ENCODE assay signal across 9 cellular contexts in genomic region chr22:29621761-29622526, GRCh38. TPM values are rescaled to one million over a fixed set of nuclear protein-coding genes. Genes with fewer than 3 reads are reported as not detected.
DNase-seq lines count a peak whose midpoint lies in the region; ATAC-seq and TF ChIP-seq lines count a peak whose summit lies in the region.
"Had no signal": no experiment of that assay in that cellular context is flagged by ENCODE, and none has a peak within 500 bp of the region (broad histone marks: within the 10 kb centered on the region; RNA-seq: fewer than 3 reads in every experiment).

No MANE protein-coding gene starts in this region.

- peak; percentile 42 for DNase-seq in SKM-1 treated with dmso at 0.1 percent for 144 hours (lab: John Stamatoyannopoulos, UW; ENCODE audit: unreplicated experiment)
- no peak for DNase-seq in SKM-1 (lab: John Stamatoyannopoulos, UW; ENCODE audit: unreplicated experiment)
- peak; percentile 94 for DNase-seq in fibroblast of peridontal ligament (ENCODE audit: extremely low read depth)
- no peak for DNase-seq in spleen
- no peak for DNase-seq in stimulated activated CD4-positive, alpha-beta T cell treated with anti-CD3 and anti-CD28 coated beads, Interleukin-1b, Interleukin-23, amount 100 ng/mL, for 48 hours
- DNase-seq: NCI-H2227 treated with DMSO at 0.1 percent for 48 hours had no signal

- no peaks in the 10 kb centered on the region for H3K27me3 ChIP-seq in spleen (replicated peaks in 1 of 7)

- no peak overlapping the region for H3K4me3 ChIP-seq in spleen

- no peak for TF ChIP-seq CTCF in spleen (IDR thresholded peaks at IDR 0.05 in 8 of 11, conservative IDR thresholded peaks at IDR 0.05 in 3 of 11)

- no peak for TF ChIP-seq POLR2A in spleen (IDR thresholded peaks at IDR 0.05)

- peak overlapping the region in 7 of 8 donors; percentile 26 to 71 (median 52) for H3K27ac ChIP-seq in spleen

- ATAC-seq in SK-N-SH treated with all-trans-retinoic acid at 6 μM for 48 hours = peak; percentile 64
- no peak for ATAC-seq in HG03378 (IDR thresholded peaks at IDR 0.05; ENCODE audit: unreplicated experiment)
- ATAC-seq in activated CD4-positive, CD25-positive, alpha-beta regulatory T cell treated with anti-CD3 and anti-CD28 coated beads, Interleukin-2, amount 50 U/mL, for 24 hours = no peak

- H3K9me3 ChIP-seq in spleen = no peaks in the 10 kb centered on the region

- no peaks in the 10 kb centered on the region for H3K36me3 ChIP-seq in spleen

- peaks cover 20 to 73% (median 44%) of the 10 kb centered on the region in 6 donors for H3K4me1 ChIP-seq in spleen

- intact Hi-C loops in spleen (cut with DNase I; ENCODE audit: low total_unique reads) = no loop called here

- WGBS in spleen, 5 donors = 42 to 56% (median 47%) methylated on average over 5 of the region's 5 CpGs

TF ChIP-seq in SK-N-SH treated with all-trans-retinoic acid at 6 μM for 48 hours, 23 proteins besides CTCF, POLR2A, EP300 and RAD21:
- TF ChIP-seq POU6F1 (CRISPR knock-in tag; IDR thresholded peaks at IDR 0.05; ENCODE audit: borderline replicate concordance, low read depth) (no peak), TOX (CRISPR knock-in tag; IDR thresholded peaks at IDR 0.05; ENCODE audit: borderline replicate concordance) (no peak), GLIS3 (CRISPR knock-in tag; IDR thresholded peaks at IDR 0.05) (no peak), ISL1 (CRISPR knock-in tag; IDR thresholded peaks at IDR 0.05) (peak; percentile 93), CREB5 (CRISPR knock-in tag; IDR thresholded peaks at IDR 0.05; ENCODE audit: low read depth) (peak; percentile 90), TCF4 (CRISPR knock-in tag; IDR thresholded peaks at IDR 0.05; ENCODE audit: borderline replicate concordance) (no peak), ZNF565 (CRISPR knock-in tag; conservative IDR thresholded peaks at IDR 0.05; ENCODE audit: low read depth) (no peak), ZNF70 (CRISPR knock-in tag; IDR thresholded peaks at IDR 0.05) (no peak), CSRNP3 (CRISPR knock-in tag; IDR thresholded peaks at IDR 0.05) (no peak), ZNF8 (CRISPR knock-in tag; IDR thresholded peaks at IDR 0.05) (no peak), BACH2 (CRISPR knock-in tag; IDR thresholded peaks at IDR 0.05; ENCODE audit: borderline replicate concordance) (no peak), CSDC2 (CRISPR knock-in tag; IDR thresholded peaks at IDR 0.05) (no peak), TSHZ2 (CRISPR knock-in tag; IDR thresholded peaks at IDR 0.05) (no peak), ZFP3 (CRISPR knock-in tag; IDR thresholded peaks at IDR 0.05) (0 out of 2 replicates have a peak, but pooled peaks have one; percentile 23), RARB (CRISPR knock-in tag; IDR thresholded peaks at IDR 0.05) (no peak), PATZ1 (CRISPR knock-in tag; IDR thresholded peaks at IDR 0.05; ENCODE audit: borderline replicate concordance) (no peak), PPARA (CRISPR knock-in tag; IDR thresholded peaks at IDR 0.05; ENCODE audit: borderline replicate concordance) (no peak), ESRRG (CRISPR knock-in tag; IDR thresholded peaks at IDR 0.05) (no peak), ZC3H10 (CRISPR knock-in tag; IDR thresholded peaks at IDR 0.05) (peak; percentile 72; the same call in 1 of the 2 replicates), OSR1 (CRISPR knock-in tag; IDR thresholded peaks at IDR 0.05) (no peak), SNAI2 (CRISPR knock-in tag; IDR thresholded peaks at IDR 0.05) (no peak), ARNTL (CRISPR knock-in tag; IDR thresholded peaks at IDR 0.05; ENCODE audit: borderline replicate concordance, low read depth) (no peak), ZFP30 (CRISPR knock-in tag; IDR thresholded peaks at IDR 0.05) (no peak)

RNA-seq across cellular contexts. Expression of gene NF2, which starts 18.5 kb away (rescaled TPM):
- 10 to 100 TPM; 21.5 to 42.9 (median 32.6) TPM for total RNA-seq in spleen
- polyA plus RNA-seq in spleen = 1 to 10 TPM; 3.9 to 8.3 (median 4.4) TPM

RNA-seq across cellular contexts. Expression of gene NIPSNAP1, which starts 41.0 kb away (rescaled TPM):
- 10 to 100 TPM; 15.5 to 28.0 (median 23.5) TPM for total RNA-seq in spleen
- polyA plus RNA-seq in spleen = 10 to 100 TPM; 18.6 to 27.7 (median 24.7) TPM

Comparison
In these comparisons a context has a peak if more than half of its experiments do, and no peak if none do; other contexts are left out.
1. DNase-seq: peak in SKM-1 treated with dmso at 0.1 percent for 144 hours (single experiment) and fibroblast of peridontal ligament (single experiment); none in SKM-1 (single experiment), spleen (single experiment) and stimulated activated CD4-positive, alpha-beta T cell treated with anti-CD3 and anti-CD28 coated beads, Interleukin-1b, Interleukin-23, amount 100 ng/mL, for 48 hours (single experiment).